ENCODE assay signal across 11 cellular contexts in genomic region chr4:122632396-122633143, GRCh38. TPM values are rescaled to one million over a fixed set of nuclear protein-coding genes. Genes with fewer than 3 reads are reported as not detected.
DNase-seq lines count a peak whose midpoint lies in the region; ATAC-seq and TF ChIP-seq lines count a peak whose summit lies in the region.
"Had no signal": no experiment of that assay in that cellular context is flagged by ENCODE, and none has a peak within 500 bp of the region (broad histone marks: within the 10 kb centered on the region; RNA-seq: fewer than 3 reads in every experiment).

No MANE protein-coding gene starts in this region.

- H3K27me3 ChIP-seq in foreskin keratinocyte: no peaks in the 10 kb centered on the region

- no peaks in the 10 kb centered on the region for H3K4me1 ChIP-seq in foreskin keratinocyte

- peak; percentile 74 for ATAC-seq in GM18861 (IDR thresholded peaks at IDR 0.05; ENCODE audit: unreplicated experiment)
- ATAC-seq in GM21619 (IDR thresholded peaks at IDR 0.05; ENCODE audit: unreplicated experiment): peak; percentile 84
- ATAC-seq in HG03469 (IDR thresholded peaks at IDR 0.05; ENCODE audit: unreplicated experiment): peak; percentile 78
- peak; percentile 16 for ATAC-seq in foreskin keratinocyte

- no peak for TF ChIP-seq CTCF in foreskin keratinocyte (conservative IDR thresholded peaks at IDR 0.05)

- no peak overlapping the region for H3K27ac ChIP-seq in foreskin keratinocyte

- DNase-seq in foreskin keratinocyte (no peak), hypothalamus (lab: John Stamatoyannopoulos, UW) (no peak), NCI-H1436 (lab: John Stamatoyannopoulos, UW) (no peak), middle frontal gyrus (ENCODE audit: extremely low spot score, low spot score) (no peak)
- no peak for DNase-seq in activated naive CD4-positive, alpha-beta T cell (lab: John Stamatoyannopoulos, UW)
- DNase-seq: effector CD8-positive, alpha-beta T cell had no signal

RNA-seq across cellular contexts. Expression of gene IL21, which starts 11.7 kb away (rescaled TPM):
- total RNA-seq in foreskin keratinocyte: not detected in 2 replicates
- polyA plus RNA-seq in foreskin keratinocyte: not detected in 2 replicates
- total RNA-seq: liver, urinary bladder had no signal
- polyA plus RNA-seq: liver, urinary bladder had no signal

Comparison
In these comparisons a context has a peak if more than half of its experiments do, and no peak if none do; other contexts are left out.
1. ATAC-seq: peak in every context shown above with its lines; median percentile 84 in GM21619; 78 in HG03469; 74 in GM18861; 16 in foreskin keratinocyte.